1 cellular context compared by ENCODE assay signal in the genomic region with DNA sequence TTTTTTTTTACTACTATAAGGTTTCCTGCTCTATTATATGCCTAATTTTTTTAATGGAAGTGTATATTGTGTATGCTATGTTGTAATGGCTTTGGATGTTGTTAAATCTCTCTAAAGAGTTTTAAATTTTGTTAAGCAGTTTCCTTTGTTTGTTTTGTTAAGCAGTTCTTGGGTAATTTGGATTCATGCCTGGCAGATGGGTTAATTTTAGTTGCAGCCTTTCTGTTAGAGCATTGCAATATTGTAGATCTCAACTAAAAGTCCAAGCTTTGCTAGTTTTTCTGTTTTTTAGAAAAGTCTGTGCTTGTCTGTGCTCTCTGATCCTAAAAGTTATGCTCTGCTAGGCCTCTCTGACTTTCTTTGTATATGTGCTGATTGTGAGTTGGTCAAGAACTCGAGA.
TF ChIP-seq lines count a peak whose summit lies in the region.

No MANE protein-coding gene starts in this region.

TF ChIP-seq in HepG2, 621 proteins besides CTCF, POLR2A, EP300 and RAD21 (continued from another document):
- TF ChIP-seq, protein P1, sequence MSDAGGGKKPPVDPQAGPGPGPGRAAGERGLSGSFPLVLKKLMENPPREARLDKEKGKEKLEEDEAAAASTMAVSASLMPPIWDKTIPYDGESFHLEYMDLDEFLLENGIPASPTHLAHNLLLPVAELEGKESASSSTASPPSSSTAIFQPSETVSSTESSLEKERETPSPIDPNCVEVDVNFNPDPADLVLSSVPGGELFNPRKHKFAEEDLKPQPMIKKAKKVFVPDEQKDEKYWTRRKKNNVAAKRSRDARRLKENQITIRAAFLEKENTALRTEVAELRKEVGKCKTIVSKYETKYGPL (CRISPR knock-in tag; IDR thresholded peaks at IDR 0.05): no peak
- no peak for TF ChIP-seq STAT6 (CRISPR knock-in tag; IDR thresholded peaks at IDR 0.05; ENCODE audit: borderline replicate concordance)
